8 cellular contexts compared by ENCODE assay signal in the genomic region with DNA sequence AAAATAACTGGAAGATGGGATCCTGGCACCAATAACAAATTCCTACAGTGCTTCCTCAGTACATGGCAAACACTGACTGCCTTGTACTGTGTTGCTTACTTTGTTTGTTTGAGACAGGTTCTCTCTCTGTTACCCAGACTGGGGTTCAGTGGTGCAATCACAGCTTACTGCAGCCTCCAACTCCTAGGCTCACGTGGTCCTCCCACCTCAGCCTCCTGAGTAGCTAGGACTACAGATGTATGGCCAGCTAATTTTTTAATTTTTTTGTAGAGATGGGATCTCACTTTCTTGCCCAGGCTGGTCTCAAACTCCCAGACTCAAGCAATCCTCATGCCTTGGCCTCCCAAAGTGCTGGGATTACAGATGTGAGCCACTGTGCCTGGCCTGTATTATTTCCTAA.
"Had no signal": no experiment of that assay in that cellular context is flagged by ENCODE, and none has a peak within 500 bp of the region (broad histone marks: within the 10 kb centered on the region; RNA-seq: fewer than 3 reads in every experiment).

No MANE protein-coding gene starts in this region.

- H3K27ac Mint-ChIP-seq: HFFc6, IgD-negative memory B cell had no signal

- DNase-seq: GM23248, GOT3, H7, HFFc6, KBM-7 had no signal

- H3K4me3 Mint-ChIP-seq: HFFc6, IgD-negative memory B cell had no signal

- H3K9me3 Mint-ChIP-seq: HFFc6, IgD-negative memory B cell had no signal

- ATAC-seq: HCT116 had no signal

- H3K27ac ChIP-seq: GM23248, KMS-11 had no signal
